In genomic region chr13:36954542-36954941, GRCh38 we compare ENCODE assay signal across 22 cellular contexts. TPM values are rescaled to one million over a fixed set of nuclear protein-coding genes. Genes with fewer than 3 reads are reported as not detected.
DNase-seq lines count a peak whose midpoint lies in the region; ATAC-seq and TF ChIP-seq lines count a peak whose summit lies in the region.
"Had no signal": no experiment of that assay in that cellular context is flagged by ENCODE, and none has a peak within 500 bp of the region (broad histone marks: within the 10 kb centered on the region; RNA-seq: fewer than 3 reads in every experiment).

No MANE protein-coding gene starts in this region.

- H3K27me3 ChIP-seq in PC-3 (ENCODE audit: low read length) (no peaks in the 10 kb centered on the region), Caco-2 (replicated peaks; ENCODE audit: control insufficient read depth, insufficient read depth, low read length) (no peaks in the 10 kb centered on the region)

- H3K4me1 ChIP-seq in PC-3 (ENCODE audit: insufficient read depth, low read length) (no peaks in the 10 kb centered on the region), Caco-2 (no peaks in the 10 kb centered on the region)
- H3K4me1 ChIP-seq: HAP-1 had no signal

- H3K36me3 ChIP-seq in PC-3 (ENCODE audit: low read depth, low read length) (no peaks in the 10 kb centered on the region; the same call in 1 of the 2 replicates), Caco-2 (ENCODE audit: control insufficient read depth, insufficient read depth, low read length) (peaks cover 1% of the 10 kb centered on the region)

- no TSS peak for BruUV-seq in PC-3 (replicated peaks; lab: Mats Ljungman, UMichigan)
- BruUV-seq in Caco-2 (replicated peaks; lab: Mats Ljungman, UMichigan) = no TSS peak

- H3K27ac Mint-ChIP-seq in stimulated activated naive CD8-positive, alpha-beta T cell treated with anti-CD3 and anti-CD28 coated beads, Interleukin-15, Interleukin-2, amounts not matched to agents 100 ng/mL and 50 ng/mL, for 24 hours = peak overlapping the region; percentile 26
- peak overlapping the region; percentile 24 for H3K27ac Mint-ChIP-seq in memory B cell
- no peak overlapping the region for H3K27ac Mint-ChIP-seq in chondrocyte (ENCODE audit: unreplicated experiment)
- no peak overlapping the region for H3K27ac Mint-ChIP-seq in Caco-2 (ENCODE audit: unreplicated experiment)
- H3K27ac Mint-ChIP-seq: T-cell had no signal

- no peak overlapping the region for H3K27ac ChIP-seq in PC-3 (ENCODE audit: low read length)
- H3K27ac ChIP-seq: GM23248, HL-60, RWPE1 had no signal

- no peaks in the 10 kb centered on the region for H3K27me3 Mint-ChIP-seq in stimulated activated naive CD8-positive, alpha-beta T cell treated with anti-CD3 and anti-CD28 coated beads, Interleukin-15, Interleukin-2, amounts not matched to agents 100 ng/mL and 50 ng/mL, for 24 hours
- H3K27me3 Mint-ChIP-seq in memory B cell (no peaks in the 10 kb centered on the region), chondrocyte (ENCODE audit: low read depth) (no peaks in the 10 kb centered on the region), Caco-2 (ENCODE audit: insufficient read depth, unreplicated experiment) (no peaks in the 10 kb centered on the region)
- H3K27me3 Mint-ChIP-seq: T-cell had no signal

- TF ChIP-seq CTCF in PC-3 (conservative IDR thresholded peaks at IDR 0.05; ENCODE audit: low read depth, low read length) = no peak
- no peak for TF ChIP-seq CTCF in chondrocyte (IDR thresholded peaks at IDR 0.05)
- no peak for TF ChIP-seq CTCF in Caco-2 (IDR thresholded peaks at IDR 0.05; ENCODE audit: insufficient read depth in 1 of 2, low read depth in 1 of 2, low read length in 1 of 2, severe bottlenecking in 1 of 2, unreplicated experiment in 1 of 2)

- no peak overlapping the region for H3K9ac ChIP-seq in PC-3 (ENCODE audit: low read length)
- H3K9ac ChIP-seq: GM23248 had no signal

- no peak overlapping the region for H3K4me2 ChIP-seq in PC-3 (ENCODE audit: low read length)

- H3K9me2 ChIP-seq in PC-3 (replicated peaks; ENCODE audit: low read length) = no peaks in the 10 kb centered on the region

- no peak for ATAC-seq in stimulated activated naive CD8-positive, alpha-beta T cell treated with anti-CD3 and anti-CD28 coated beads, Interleukin-15, Interleukin-2, amounts not matched to agents 100 U/mL and 50 U/mL, for 24 hours
- peak; percentile 22; the same call in 1 of the 2 replicates for ATAC-seq in PC-3
- no peak for ATAC-seq in memory B cell (ENCODE audit: low read depth)
- ATAC-seq in GM21515 (IDR thresholded peaks at IDR 0.05; ENCODE audit: unreplicated experiment) = no peak
- ATAC-seq: Panc1, T-cell had no signal

- POLR2A ChIA-PET in PC-3 (lab: Charles Lee; ENCODE audit: unreplicated experiment) (no interaction called here), Caco-2 (lab: Charles Lee) (no interaction called here)

- peaks cover 80% of the 10 kb centered on the region for H3K36me3 Mint-ChIP-seq in stimulated activated naive CD8-positive, alpha-beta T cell treated with anti-CD3 and anti-CD28 coated beads, Interleukin-15, Interleukin-2, amounts not matched to agents 100 ng/mL and 50 ng/mL, for 24 hours (ENCODE audit: low read depth)
- H3K36me3 Mint-ChIP-seq in memory B cell (peaks cover 25% of the 10 kb centered on the region), chondrocyte (ENCODE audit: low read depth) (peaks cover 20% of the 10 kb centered on the region), Caco-2 (ENCODE audit: insufficient read depth, unreplicated experiment) (peaks cover 37% of the 10 kb centered on the region)

- no peaks in the 10 kb centered on the region for H3K4me1 Mint-ChIP-seq in stimulated activated naive CD8-positive, alpha-beta T cell treated with anti-CD3 and anti-CD28 coated beads, Interleukin-15, Interleukin-2, amounts not matched to agents 100 ng/mL and 50 ng/mL, for 24 hours (ENCODE audit: low read depth)
- H3K4me1 Mint-ChIP-seq in memory B cell (peaks cover 4% of the 10 kb centered on the region), chondrocyte (ENCODE audit: low read depth) (peaks cover 3% of the 10 kb centered on the region), Caco-2 (ENCODE audit: low read depth, unreplicated experiment) (no peaks in the 10 kb centered on the region)

- no peaks in the 10 kb centered on the region for H3K79me2 ChIP-seq in PC-3 (ENCODE audit: low read length)

- CTCF ChIA-PET in PC-3 (lab: Charles Lee) (no interaction called here), Caco-2 (lab: Charles Lee) (no interaction called here)

- no peaks in the 10 kb centered on the region for H3F3A ChIP-seq in PC-3 (ENCODE audit: low read length, unreplicated experiment)

- no peak overlapping the region for H3K4me3 Mint-ChIP-seq in stimulated activated naive CD8-positive, alpha-beta T cell treated with anti-CD3 and anti-CD28 coated beads, Interleukin-15, Interleukin-2, amounts not matched to agents 100 ng/mL and 50 ng/mL, for 24 hours
- H3K4me3 Mint-ChIP-seq in memory B cell (no peak overlapping the region), chondrocyte (ENCODE audit: unreplicated experiment) (no peak overlapping the region), Caco-2 (ENCODE audit: unreplicated experiment) (no peak overlapping the region)
- H3K4me3 Mint-ChIP-seq: T-cell had no signal

- no peak for DNase-seq in stimulated activated naive CD8-positive, alpha-beta T cell treated with anti-CD3 and anti-CD28 coated beads, Interleukin-15, Interleukin-2, amounts not matched to agents 100 U/mL and 50 U/mL, for 24 hours
- DNase-seq in PC-3 = no peak
- no peak for DNase-seq in memory B cell (ENCODE audit: low spot score in 2 of 2)
- no peak for DNase-seq in chondrocyte (ENCODE audit: low spot score)
- no peak for DNase-seq in Caco-2
- DNase-seq in G401 (ENCODE audit: low spot score) = no peak
- DNase-seq: GM23248, Karpas-422, MV-4-11, NCI-H1105, NCI-H1436 treated with DMSO at 0.1 percent for 48 hours, NCI-H1930, NCI-H446 treated with DMSO at 0.1 percent for 48 hours, NCI-H69, SHP77, T-cell had no signal

- in situ Hi-C loops in G401 (cut with HindIII; ENCODE audit: low sequenced_read_pairs) = no loop called here

- no peaks in the 10 kb centered on the region for H3K9me3 Mint-ChIP-seq in stimulated activated naive CD8-positive, alpha-beta T cell treated with anti-CD3 and anti-CD28 coated beads, Interleukin-15, Interleukin-2, amounts not matched to agents 100 ng/mL and 50 ng/mL, for 24 hours
- H3K9me3 Mint-ChIP-seq in memory B cell (no peaks in the 10 kb centered on the region), chondrocyte (ENCODE audit: low read depth) (no peaks in the 10 kb centered on the region), Caco-2 (ENCODE audit: unreplicated experiment) (no peaks in the 10 kb centered on the region)
- H3K9me3 Mint-ChIP-seq: T-cell had no signal

- intact Hi-C loops in PC-3 (cut with micrococcal nuclease) (no loop called here), Caco-2 (cut with micrococcal nuclease; ENCODE audit: unreplicated experiment) (no loop called here)

- no peaks in the 10 kb centered on the region for H3K9me3 ChIP-seq in PC-3 (ENCODE audit: low read length)
- no peaks in the 10 kb centered on the region for H3K9me3 ChIP-seq in Caco-2
- H3K9me3 ChIP-seq: HAP-1 had no signal

- H4K20me1 ChIP-seq in PC-3 (ENCODE audit: low read length) = no peaks in the 10 kb centered on the region

- no peak overlapping the region for H3K4me3 ChIP-seq in PC-3 (ENCODE audit: low read length)
- H3K4me3 ChIP-seq in Caco-2 (ENCODE audit: low read depth, low read length) = no peak overlapping the region
- H3K4me3 ChIP-seq: GM23248, HAP-1 had no signal

- no peak overlapping the region for H2AFZ ChIP-seq in PC-3 (ENCODE audit: low read length)
- H2AFZ ChIP-seq: GM23248 had no signal

RNA-seq across cellular contexts. Expression of gene SMAD9, which starts 34.5 kb away (rescaled TPM):
- total RNA-seq in PC-3 (2014; rRNA removed) (0.75 and 0.87 TPM in 2 replicates), chondrocyte (8.4 to 9.5 TPM (median 8.9 TPM) in 3 replicates), Caco-2 (2022) (1.2 TPM in 2 replicates)
- total RNA-seq in G401 (2014; rRNA removed; shearing (Covaris generic)) = 22.3 and 29.2 TPM in 2 replicates

RNA-seq across cellular contexts. Expression of gene ALG5, which starts 44.6 kb away (rescaled TPM):
- total RNA-seq in PC-3 (2014; rRNA removed) (17.9 and 19.7 TPM in 2 replicates), chondrocyte (30.2 to 33.7 TPM (median 32.1 TPM) in 3 replicates), Caco-2 (2022) (62.0 and 66.8 TPM in 2 replicates)
- total RNA-seq in G401 (2014; rRNA removed; shearing (Covaris generic)) = 7.4 and 14.7 TPM in 2 replicates

RNA-seq across cellular contexts. Expression of gene EXOSC8, which starts 46.0 kb away (rescaled TPM):
- 29.9 and 43.6 TPM in 2 replicates for total RNA-seq in PC-3 (2014; rRNA removed)
- 29.7 to 34.8 TPM (median 31.2 TPM) in 3 replicates for total RNA-seq in chondrocyte
- 120 and 122 TPM in 2 replicates for total RNA-seq in Caco-2 (2022)
- 80.3 and 81.7 TPM in 2 replicates for total RNA-seq in G401 (2014; rRNA removed; shearing (Covaris generic))

Comparison
In these comparisons a context has a peak if more than half of its experiments do, and no peak if none do; other contexts are left out.
1. H3K27ac Mint-ChIP-seq: peak in stimulated activated naive CD8-positive, alpha-beta T cell treated with anti-CD3 and anti-CD28 coated beads, Interleukin-15, Interleukin-2, amounts not matched to agents 100 ng/mL and 50 ng/mL, for 24 hours (single experiment) and memory B cell (single experiment); none in chondrocyte (single experiment) and Caco-2 (single experiment).